ENCODE assay signal across 8 cellular contexts in the genomic region with DNA sequence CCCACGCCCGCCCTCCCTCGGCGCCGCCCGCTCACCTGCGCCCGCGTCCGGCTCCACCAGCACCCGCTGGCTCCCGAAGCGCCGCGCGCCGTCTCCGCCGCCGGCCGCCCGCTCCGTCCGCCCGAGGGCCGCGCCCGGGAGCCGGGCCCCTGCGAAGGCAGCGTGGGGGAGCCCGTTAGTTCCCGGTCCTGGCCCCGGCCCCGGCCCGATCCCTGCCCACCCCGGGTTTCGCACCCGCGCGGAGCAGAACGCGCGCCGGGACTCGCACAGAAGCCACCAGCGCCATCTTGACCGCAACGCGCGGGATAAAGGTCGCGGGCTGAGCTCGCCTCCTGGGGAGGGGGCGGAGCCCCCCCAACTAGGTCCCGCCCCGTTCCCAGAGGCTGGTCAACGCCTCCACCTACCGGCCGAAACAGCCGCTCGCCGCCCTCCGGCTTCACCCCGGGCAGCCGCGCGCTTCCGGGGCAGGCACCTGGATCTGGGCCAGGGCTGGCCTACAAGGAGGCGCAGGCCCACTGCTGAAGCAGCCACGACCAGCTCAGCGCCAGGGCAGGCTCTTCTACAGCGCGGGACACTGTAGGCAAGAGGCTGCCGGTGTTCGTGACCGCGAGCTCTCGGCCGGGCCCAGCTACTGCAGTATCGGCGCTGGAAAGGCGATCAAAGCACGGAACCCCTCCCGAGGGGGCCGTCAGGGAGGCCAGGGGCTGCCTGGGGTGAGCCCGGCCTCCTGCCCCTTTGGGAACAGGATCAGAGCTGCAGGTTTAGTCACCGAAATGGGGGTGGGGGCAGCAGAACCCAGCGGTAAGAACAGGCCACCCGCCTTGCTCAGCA. TPM values are rescaled to one million over a fixed set of nuclear protein-coding genes. Genes with fewer than 3 reads are reported as not detected.
A peak's percentile ranks its signal among the peaks of the same experiment; 100 is the strongest.
DNase-seq lines count a peak whose midpoint lies in the region; ATAC-seq and TF ChIP-seq lines count a peak whose summit lies in the region.

A gene with protein sequence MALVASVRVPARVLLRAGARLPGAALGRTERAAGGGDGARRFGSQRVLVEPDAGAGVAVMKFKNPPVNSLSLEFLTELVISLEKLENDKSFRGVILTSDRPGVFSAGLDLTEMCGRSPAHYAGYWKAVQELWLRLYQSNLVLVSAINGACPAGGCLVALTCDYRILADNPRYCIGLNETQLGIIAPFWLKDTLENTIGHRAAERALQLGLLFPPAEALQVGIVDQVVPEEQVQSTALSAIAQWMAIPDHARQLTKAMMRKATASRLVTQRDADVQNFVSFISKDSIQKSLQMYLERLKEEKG (minus strand): TSS at position 307 of the 831 bp plus-strand sequence. CDS start 21 bp downstream, at position 286.

- peak; percentile 76 for DNase-seq in CMK (ENCODE audit: low read depth)
- DNase-seq in HL-60 (ENCODE audit: low read depth in 1 of 2, low spot score in 1 of 2), result peak; percentile 88 to 94
- DNase-seq in NOMO-1 (lab: John Stamatoyannopoulos, UW; ENCODE audit: unreplicated experiment in 2 of 2), result peak; percentile 86 to 93
- peak; percentile 64 to 87 (median 82) for DNase-seq in activated CD8-positive, alpha-beta memory T cell treated with anti-CD3 and anti-CD28 coated beads for 48 hours (ENCODE audit: low read depth in 2 of 3, low spot score in 2 of 3)
- DNase-seq in mesendoderm, result peak; percentile 95
- peak; percentile 49 for DNase-seq in stimulated activated CD8-positive, alpha-beta memory T cell treated with anti-CD3 and anti-CD28 coated beads, Interleukin-15, amount 100 ng/mL, for 1 hour (ENCODE audit: low read depth)

- H3K4me1 ChIP-seq in endocrine pancreas (ENCODE audit: control insufficient read depth, insufficient read depth, low read length) (no peaks in the 10 kb centered on the region), mesendoderm (ENCODE audit: control insufficient read depth, low read depth, low read length) (no peaks in the 10 kb centered on the region)

- no peak within 1 kb of the TSS for H2BK15ac ChIP-seq in mesendoderm (replicated peaks; ENCODE audit: low read depth)

- H3K9ac ChIP-seq in endocrine pancreas (ENCODE audit: control insufficient read depth, insufficient read depth, low read length), result peak within 1 kb of the TSS; percentile 61
- H3K9ac ChIP-seq in mesendoderm (ENCODE audit: low read length), result peak within 1 kb of the TSS; percentile 65

- no peak within 1 kb of the TSS for H2BK5ac ChIP-seq in mesendoderm (ENCODE audit: low read length)

- H3K4me3 ChIP-seq in HL-60 (replicated peaks; ENCODE audit: insufficient read depth, low read length) (peak within 1 kb of the TSS; percentile 63), endocrine pancreas (ENCODE audit: control insufficient read depth, insufficient read depth, low read length) (no peak within 1 kb of the TSS), mesendoderm (ENCODE audit: low read length) (peak within 1 kb of the TSS; percentile 16)

- no peaks in the 10 kb centered on the region for H3K27me3 ChIP-seq in HL-60 (ENCODE audit: insufficient read depth, poor library complexity, severe bottlenecking)
- no peaks in the 10 kb centered on the region for H3K27me3 ChIP-seq in endocrine pancreas (ENCODE audit: control insufficient read depth, insufficient read depth, low read length)
- H3K27me3 ChIP-seq in mesendoderm (ENCODE audit: insufficient read depth, low read length, poor library complexity), result no peaks in the 10 kb centered on the region

- peak within 1 kb of the TSS; percentile 82 for H3K56ac ChIP-seq in mesendoderm (ENCODE audit: low read length)

- H3K36me3 ChIP-seq in endocrine pancreas (ENCODE audit: control insufficient read depth, insufficient read depth, low read length) (peaks cover 10% of the 10 kb centered on the region), mesendoderm (ENCODE audit: control insufficient read depth, insufficient read depth, low read length) (peaks cover 11% of the 10 kb centered on the region)

- no peak within 1 kb of the TSS for H2AK5ac ChIP-seq in mesendoderm (ENCODE audit: low read length)

- no peak within 1 kb of the TSS for H4K5ac ChIP-seq in mesendoderm (ENCODE audit: low read length)

- H3K9me3 ChIP-seq in endocrine pancreas (ENCODE audit: control insufficient read depth, low read length), result no peaks in the 10 kb centered on the region

- peaks cover 5% of the 10 kb centered on the region for H3K79me1 ChIP-seq in mesendoderm (ENCODE audit: low read length)

- peak within 1 kb of the TSS; percentile 97 for H3K18ac ChIP-seq in mesendoderm (ENCODE audit: low read length)

- peak within 1 kb of the TSS; percentile 46 for H3K4me2 ChIP-seq in mesendoderm (ENCODE audit: low read length)

- peak within 1 kb of the TSS; percentile 71 for H3K27ac ChIP-seq in HL-60 (replicated peaks)
- H3K27ac ChIP-seq in mesendoderm (ENCODE audit: low read depth, low read length), result peak within 1 kb of the TSS; percentile 94

- peak within 1 kb of the TSS; percentile 99 for H4K8ac ChIP-seq in mesendoderm (ENCODE audit: low read depth, low read length)

- H3K23ac ChIP-seq in mesendoderm (ENCODE audit: low read length), result peak within 1 kb of the TSS; percentile 24

- ATAC-seq in GM19452 (IDR thresholded peaks at IDR 0.05; ENCODE audit: unreplicated experiment), result peak; percentile 80

- peaks cover 8% of the 10 kb centered on the region for H3K79me2 ChIP-seq in mesendoderm (ENCODE audit: control insufficient read depth, insufficient read depth, low read length)

- peak; percentile 8 for TF ChIP-seq CTCF in HL-60 (IDR thresholded peaks at IDR 0.05; ENCODE audit: insufficient read depth, low read length)

- no peak within 1 kb of the TSS for H2BK120ac ChIP-seq in mesendoderm (ENCODE audit: low read depth, low read length)

- H3K4ac ChIP-seq in mesendoderm (ENCODE audit: low read depth, low read length), result peak within 1 kb of the TSS; percentile 92

- WGBS in mesendoderm (ENCODE audit: extremely low coverage, insufficient coverage, low lambda C conversion rate), result no CpG with 5 or more reads among the region's 90 CpGs

RNA-seq across cellular contexts. Expression of the gene that starts here (rescaled TPM):
- 32.2 TPM for polyA plus RNA-seq in mesendoderm (2013, experiment 1 of 2)
- polyA plus RNA-seq in mesendoderm (2013, experiment 2 of 2), result 31.2 TPM
